Comparison of ENCODE assay signal across 18 cellular contexts in genomic region chr5:40381676-40382363, GRCh38.
DNase-seq lines count a peak whose midpoint lies in the region; ATAC-seq and TF ChIP-seq lines count a peak whose summit lies in the region.
"Had no signal": no experiment of that assay in that cellular context is flagged by ENCODE, and none has a peak within 500 bp of the region (broad histone marks: within the 10 kb centered on the region; RNA-seq: fewer than 3 reads in every experiment).

No MANE protein-coding gene starts in this region.

- POLR2A ChIA-PET in CD4-positive, alpha-beta T cell (lab: Charles Lee) = no interaction called here
- POLR2A ChIA-PET in T-cell (lab: Charles Lee) = no interaction called here
- POLR2A ChIA-PET in OCI-LY7 (lab: Charles Lee) = no interaction called here

- no peak overlapping the region for H3K4me3 Mint-ChIP-seq in CD4-positive, alpha-beta T cell
- no peak overlapping the region for H3K4me3 Mint-ChIP-seq in T-cell
- H3K4me3 Mint-ChIP-seq: naive thymus-derived CD8-positive, alpha-beta T cell had no signal

- peaks cover 63% of the 10 kb centered on the region for H3K4me1 Mint-ChIP-seq in CD4-positive, alpha-beta T cell (ENCODE audit: low read depth)
- H3K4me1 Mint-ChIP-seq in T-cell = peaks cover 56 to 82% (median 74%) of the 10 kb centered on the region in 3 donors

- no peak overlapping the region for H2AFZ ChIP-seq in OCI-LY7 (ENCODE audit: low read length)

- no peaks in the 10 kb centered on the region for H3K9me2 ChIP-seq in OCI-LY7 (ENCODE audit: insufficient read depth, low read length)

- no peak overlapping the region for H3K4me3 ChIP-seq in OCI-LY7 (ENCODE audit: low read depth, low read length, poor library complexity, severe bottlenecking)
- H3K4me3 ChIP-seq: BLaER1 had no signal

- intact Hi-C loops in CD4-positive, alpha-beta T cell (cut with DNase I, micrococcal nuclease) = no loop called here
- intact Hi-C loops in OCI-LY7 (cut with micrococcal nuclease; ENCODE audit: unreplicated experiment) = loop anchor here (5.0 kb wide), 1 partner anchor 205 kb away; no protein-coding TSS in a partner anchor

- no peaks in the 10 kb centered on the region for H3K79me2 ChIP-seq in OCI-LY7 (ENCODE audit: insufficient read depth, low read depth, low read length)

- no peaks in the 10 kb centered on the region for H3K36me3 ChIP-seq in OCI-LY7 (ENCODE audit: insufficient read depth, low read length)
- H3K36me3 ChIP-seq: BLaER1 had no signal

- peaks cover 9% of the 10 kb centered on the region for H3K9me3 Mint-ChIP-seq in CD4-positive, alpha-beta T cell
- H3K9me3 Mint-ChIP-seq in T-cell = peaks cover 0 to 11% (median 0%) of the 10 kb centered on the region in 3 donors

- CTCF ChIA-PET in CD4-positive, alpha-beta T cell (lab: Charles Lee) = no interaction called here
- CTCF ChIA-PET in T-cell (lab: Charles Lee) (no interaction called here), OCI-LY7 (lab: Charles Lee; ENCODE audit: unreplicated experiment) (no interaction called here)

- H3K27me3 Mint-ChIP-seq in CD4-positive, alpha-beta T cell = no peaks in the 10 kb centered on the region
- H3K27me3 Mint-ChIP-seq in T-cell = no peaks in the 10 kb centered on the region
- H3K27me3 Mint-ChIP-seq: naive thymus-derived CD8-positive, alpha-beta T cell had no signal

- peak overlapping the region; percentile 29 for H3K27ac Mint-ChIP-seq in CD4-positive, alpha-beta T cell
- peak overlapping the region; percentile 70 for H3K27ac Mint-ChIP-seq in T-cell

- DNase-seq in CD4-positive, alpha-beta T cell = no peak
- DNase-seq in HCEC 1CT (peak; percentile 82), T-cell (no peak), foreskin keratinocyte (peak; percentile 96 to 97), HK-2 (ENCODE audit: unreplicated experiment) (no peak), NCI-H1105 treated with DMSO at 0.1 percent for 48 hours (lab: John Stamatoyannopoulos, UW) (no peak), OCI-LY7 (ENCODE audit: low spot score) (no peak)
- DNase-seq: caudate nucleus; Karpas-422; naive thymus-derived CD8-positive, alpha-beta T cell; NCI-H2081 treated with DMSO at 0.1 percent for 48 hours; NK-92 treated with Interleukin-12 subunit alpha and Interleukin-12 subunit beta, amount 100 ng/mL, for 24 hours; retina; stimulated activated CD4-positive, alpha-beta T cell treated with anti-CD3 and anti-CD28 coated beads, Interleukin-4, amount 100 ng/mL, for 4 hours; stimulated activated naive CD4-positive, alpha-beta T cell had no signal

- TF ChIP-seq CTCF in CD4-positive, alpha-beta T cell (IDR thresholded peaks at IDR 0.05) = no peak
- TF ChIP-seq CTCF in foreskin keratinocyte (conservative IDR thresholded peaks at IDR 0.05) (no peak), OCI-LY7 (conservative IDR thresholded peaks at IDR 0.05; ENCODE audit: low read length) (no peak)

- H3K27me3 ChIP-seq in CD4-positive, alpha-beta T cell (ENCODE audit: control insufficient read depth, insufficient read depth, low read length) = no peaks in the 10 kb centered on the region
- no peaks in the 10 kb centered on the region for H3K27me3 ChIP-seq in foreskin keratinocyte
- H3K27me3 ChIP-seq: BLaER1 had no signal

- BruUV-seq in OCI-LY7 (replicated peaks; lab: Mats Ljungman, UMichigan) = no TSS peak

- H3K9me3 ChIP-seq in CD4-positive, alpha-beta T cell (ENCODE audit: control insufficient read depth, low read length) = no peaks in the 10 kb centered on the region
- no peaks in the 10 kb centered on the region for H3K9me3 ChIP-seq in OCI-LY7 (ENCODE audit: low read length)
- H3K9me3 ChIP-seq: BLaER1 had no signal

- H4K20me1 ChIP-seq in OCI-LY7 (ENCODE audit: insufficient read depth, low read length) = no peaks in the 10 kb centered on the region
- H4K20me1 ChIP-seq: BLaER1 had no signal

- no peak overlapping the region for H3K4me2 ChIP-seq in OCI-LY7 (ENCODE audit: low read length)
- H3K4me2 ChIP-seq: BLaER1 had no signal

- no peak for ATAC-seq in CD4-positive, alpha-beta T cell (ENCODE audit: poor library complexity)
- no peak for ATAC-seq in T-cell (replicated peaks in 1 of 4)
- peak; percentile 88 for ATAC-seq in foreskin keratinocyte
- no peak for ATAC-seq in HG03139 (IDR thresholded peaks at IDR 0.05; ENCODE audit: unreplicated experiment)
- ATAC-seq: naive thymus-derived CD8-positive, alpha-beta T cell; SK-N-SH treated with all-trans-retinoic acid at 6 μM for 48 hours had no signal

- H3K27ac ChIP-seq in CD4-positive, alpha-beta T cell (ENCODE audit: low read depth, low read length) = no peak overlapping the region
- H3K27ac ChIP-seq in foreskin keratinocyte = no peak overlapping the region
- H3K27ac ChIP-seq in OCI-LY7 (ENCODE audit: low read depth, low read length, poor library complexity, severe bottlenecking) = no peak overlapping the region
- H3K27ac ChIP-seq: BLaER1 had no signal

- H3K4me1 ChIP-seq in foreskin keratinocyte (peaks cover 53% of the 10 kb centered on the region), OCI-LY7 (ENCODE audit: insufficient read depth, low read length, poor library complexity, severe bottlenecking) (no peaks in the 10 kb centered on the region)

- no peaks in the 10 kb centered on the region for H3K36me3 Mint-ChIP-seq in CD4-positive, alpha-beta T cell (ENCODE audit: low read depth)
- peaks cover 5% of the 10 kb centered on the region for H3K36me3 Mint-ChIP-seq in T-cell
- H3K36me3 Mint-ChIP-seq: naive thymus-derived CD8-positive, alpha-beta T cell had no signal

Comparison
In these comparisons a context has a peak if more than half of its experiments do, and no peak if none do; other contexts are left out.
1. DNase-seq: peak in HCEC 1CT (single experiment) and foreskin keratinocyte (2 of 2); none in CD4-positive, alpha-beta T cell (0 of 10), T-cell (0 of 34), HK-2 (single experiment), NCI-H1105 treated with DMSO at 0.1 percent for 48 hours (single experiment) and OCI-LY7 (single experiment).